Comparison of ENCODE assay signal across 8 cellular contexts in genomic region chr17:77645441-77646430, GRCh38.
A peak's percentile ranks its signal among the peaks of the same experiment; 100 is the strongest.
DNase-seq lines count a peak whose midpoint lies in the region.

No MANE protein-coding gene starts in this region.

- H3K9me3 ChIP-seq in ES-I3 (ENCODE audit: control insufficient read depth, insufficient read depth, low read length): peaks cover 5% of the 10 kb centered on the region

- H3K9ac ChIP-seq in ES-I3 (ENCODE audit: low read depth, low read length): peak overlapping the region; percentile 23; the same call in 1 of the 2 replicates

- H3K36me3 ChIP-seq in ES-I3 (ENCODE audit: insufficient read depth, low read length): no peaks in the 10 kb centered on the region

- DNase-seq in activated CD4-positive, alpha-beta T cell treated with anti-CD3 and anti-CD28 coated beads, Interleukin-2, amount 50 U/mL, for 48 hours: peak; percentile 60 to 72
- peak; percentile 16 for DNase-seq in effector CD8-positive, alpha-beta T cell (lab: John Stamatoyannopoulos, UW)
- peak; percentile 58 for DNase-seq in stimulated activated CD4-positive, alpha-beta T cell treated with anti-CD3 and anti-CD28 coated beads, Interleukin-4, amount 100 ng/mL, for 24 hours
- DNase-seq in DMS153 (lab: John Stamatoyannopoulos, UW): no peak
- no peak for DNase-seq in HPDE6-E6E7 (ENCODE audit: extremely low spot score)
- no peak for DNase-seq in COLO668 (lab: John Stamatoyannopoulos, UW; ENCODE audit: unreplicated experiment)
- DNase-seq in GF-D8 (lab: John Stamatoyannopoulos, UW): no peak

- peaks cover 11% of the 10 kb centered on the region for H3K4me1 ChIP-seq in ES-I3 (ENCODE audit: insufficient read depth, low read length)

Comparison
In these comparisons a context has a peak if more than half of its experiments do, and no peak if none do; other contexts are left out.
1. DNase-seq: peak in activated CD4-positive, alpha-beta T cell treated with anti-CD3 and anti-CD28 coated beads, Interleukin-2, amount 50 U/mL, for 48 hours (2 of 2), effector CD8-positive, alpha-beta T cell (single experiment) and stimulated activated CD4-positive, alpha-beta T cell treated with anti-CD3 and anti-CD28 coated beads, Interleukin-4, amount 100 ng/mL, for 24 hours (single experiment); none in DMS153 (single experiment), HPDE6-E6E7 (single experiment), COLO668 (single experiment) and GF-D8 (single experiment).